Comparison of ENCODE assay signal across 1 cellular context in genomic region chr7:56051053-56051338, GRCh38.
TF ChIP-seq lines count a peak whose summit lies in the region.

No MANE protein-coding gene starts in this region.

TF ChIP-seq in K562, 482 proteins besides CTCF, POLR2A, EP300 and RAD21 (continues in another document):
- TF ChIP-seq MED1 (CRISPR knock-in tag; IDR thresholded peaks at IDR 0.05; ENCODE audit: borderline replicate concordance) (no peak), ADNP (tag; IDR thresholded peaks at IDR 0.05) (no peak), RBBP5 (IDR thresholded peaks at IDR 0.05; ENCODE audit: borderline replicate concordance, insufficient read depth, low read length, poor library complexity, severe bottlenecking) (no peak), BCOR (IDR thresholded peaks at IDR 0.05) (0 out of 2 replicates have a peak, but pooled peaks have one; percentile 14), IRF2 (CRISPR knock-in tag; IDR thresholded peaks at IDR 0.05) (no peak), RUNX1 (IDR thresholded peaks at IDR 0.05; ENCODE audit: low read depth) (no peak), GABPB2 (CRISPR knock-in tag; conservative IDR thresholded peaks at IDR 0.05) (no peak), SNIP1 (IDR thresholded peaks at IDR 0.05; ENCODE audit: low read depth) (no peak), OTX1 (CRISPR knock-in tag; IDR thresholded peaks at IDR 0.05) (no peak), ERF (CRISPR knock-in tag; IDR thresholded peaks at IDR 0.05) (0 out of 2 replicates have a peak, but pooled peaks have one; percentile 30), PKNOX1 (IDR thresholded peaks at IDR 0.05) (no peak), ZBTB5 (IDR thresholded peaks at IDR 0.05) (no peak), ZHX1 (conservative IDR thresholded peaks at IDR 0.05; ENCODE audit: low read length) (no peak), ZNF121 (CRISPR knock-in tag; conservative IDR thresholded peaks at IDR 0.05) (no peak), NR3C1 (CRISPR knock-in tag; IDR thresholded peaks at IDR 0.05) (no peak), NONO (IDR thresholded peaks at IDR 0.05; ENCODE audit: low read depth in 2 of 2, low read length in 1 of 2) (no peak), ZBTB11 (CRISPR knock-in tag; IDR thresholded peaks at IDR 0.05) (no peak), ZC3H8 (IDR thresholded peaks at IDR 0.05) (no peak), NR2C1 (IDR thresholded peaks at IDR 0.05) (no peak), NR2C1 (tag; IDR thresholded peaks at IDR 0.05) (no peak), TBL1XR1 (IDR thresholded peaks at IDR 0.05; ENCODE audit: low read length in 2 of 2) (no peak), ZNF830 (CRISPR knock-in tag; IDR thresholded peaks at IDR 0.05) (no peak), ESRRA (IDR thresholded peaks at IDR 0.05; ENCODE audit: borderline replicate concordance, low read depth) (no peak), EP400 (IDR thresholded peaks at IDR 0.05) (no peak), ZNF79 (CRISPR knock-in tag; IDR thresholded peaks at IDR 0.05; ENCODE audit: low read depth) (no peak), GTF2F1 (IDR thresholded peaks at IDR 0.05; ENCODE audit: low read depth, low read length) (no peak), ZNF780A (CRISPR knock-in tag; IDR thresholded peaks at IDR 0.05) (no peak), MAZ (CRISPR knock-in tag; conservative IDR thresholded peaks at IDR 0.05 in 1 of 2, IDR thresholded peaks at IDR 0.05 in 1 of 2) (no peak), REST (CRISPR knock-in tag; IDR thresholded peaks at IDR 0.05; ENCODE audit: low read depth) (no peak), ZBTB1 (CRISPR knock-in tag; IDR thresholded peaks at IDR 0.05; ENCODE audit: borderline replicate concordance, low read depth) (no peak), FOXK2 (conservative IDR thresholded peaks at IDR 0.05 in 1 of 2, IDR thresholded peaks at IDR 0.05 in 1 of 2; ENCODE audit: low read depth in 2 of 2) (no peak), ZSCAN29 (IDR thresholded peaks at IDR 0.05) (peak; percentile 40; the same call in 1 of the 2 replicates), NFIC (IDR thresholded peaks at IDR 0.05) (peak; percentile 61), ZNF583 (CRISPR knock-in tag; IDR thresholded peaks at IDR 0.05) (no peak), SFPQ (IDR thresholded peaks at IDR 0.05; ENCODE audit: low read depth, low read length) (no peak), ZNF561 (CRISPR knock-in tag; conservative IDR thresholded peaks at IDR 0.05) (no peak), TBP (optimal IDR thresholded peaks at IDR 0.05; ENCODE audit: low read depth, low read length) (no peak), FOXK1 (CRISPR knock-in tag; IDR thresholded peaks at IDR 0.05; ENCODE audit: borderline replicate concordance) (no peak), ZNF589 (CRISPR knock-in tag; IDR thresholded peaks at IDR 0.05; ENCODE audit: low read depth) (peak; percentile 29; the same call in 1 of the 2 replicates), ETV5 (CRISPR knock-in tag; IDR thresholded peaks at IDR 0.05; ENCODE audit: low read depth) (no peak), BCLAF1 (IDR thresholded peaks at IDR 0.05; ENCODE audit: borderline replicate concordance in 1 of 2, control insufficient read depth in 1 of 2, low read depth in 2 of 2, low read length in 1 of 2) (no peak), CAMTA2 (CRISPR knock-in tag; conservative IDR thresholded peaks at IDR 0.05) (no peak), HDGF (IDR thresholded peaks at IDR 0.05) (no peak), EWSR1 (IDR thresholded peaks at IDR 0.05; ENCODE audit: borderline replicate concordance, low read depth, partially characterized antibody) (no peak), FOSL1 (tag; conservative IDR thresholded peaks at IDR 0.05) (no peak), ZNF174 (CRISPR knock-in tag; IDR thresholded peaks at IDR 0.05) (no peak), ZNF311 (CRISPR knock-in tag; IDR thresholded peaks at IDR 0.05) (no peak), PML (IDR thresholded peaks at IDR 0.05; ENCODE audit: low read length) (0 out of 2 replicates have a peak, but pooled peaks have one; percentile 39), ZKSCAN1 (IDR thresholded peaks at IDR 0.05; ENCODE audit: low read depth, low read length) (no peak), ZNF41 (CRISPR knock-in tag; conservative IDR thresholded peaks at IDR 0.05) (no peak), ZNF184 (CRISPR knock-in tag; IDR thresholded peaks at IDR 0.05) (no peak), CHCHD3 (CRISPR knock-in tag; IDR thresholded peaks at IDR 0.05) (no peak), KLF1 (tag; IDR thresholded peaks at IDR 0.05) (no peak), JUN (IDR thresholded peaks at IDR 0.05; ENCODE audit: borderline replicate concordance, low read depth, low read length) (no peak), JUN (CRISPR knock-in tag; IDR thresholded peaks at IDR 0.05; ENCODE audit: borderline replicate concordance) (no peak)
